Comparison of ENCODE assay signal across 24 cellular contexts in genomic region chr12:79302171-79302841, GRCh38.
DNase-seq lines count a peak whose midpoint lies in the region; ATAC-seq, FAIRE-seq and TF ChIP-seq lines count a peak whose summit lies in the region.
"Had no signal": no experiment of that assay in that cellular context is flagged by ENCODE, and none has a peak within 500 bp of the region (broad histone marks: within the 10 kb centered on the region; RNA-seq: fewer than 3 reads in every experiment).

No MANE protein-coding gene starts in this region.

- FAIRE-seq in H1 (lab: Jason Lieb, UNC): peak; percentile 84
- FAIRE-seq: GM18507 had no signal

- H3K36me3 ChIP-seq in heart right ventricle: no peaks in the 10 kb centered on the region
- H3K36me3 ChIP-seq in H1 (ENCODE audit: control insufficient read depth in 2 of 4, insufficient read depth in 4 of 4, low read length in 3 of 4): peaks cover 0 to 8% (median 4%) of the 10 kb centered on the region in 4 experiments; a peak in 2 of 8 replicates
- H3K36me3 ChIP-seq: Peyer's patch had no signal

- H2BK15ac ChIP-seq in H1 (ENCODE audit: low read length): no peak overlapping the region

- no peaks in the 10 kb centered on the region for H3K79me2 ChIP-seq in H1 (ENCODE audit: control insufficient read depth in 1 of 2, insufficient read depth in 2 of 2, low read length in 2 of 2)

- peak overlapping the region in 6 of 10 donors; percentile 23 to 58 (median 47) for H3K27ac ChIP-seq in heart right ventricle
- H3K27ac ChIP-seq in H1 (ENCODE audit: low read depth, low read length): no peak overlapping the region
- H3K27ac ChIP-seq: C4-2B, HL-60, Peyer's patch, SJSA1 had no signal

- POLR2A ChIA-PET in H1 (lab: Charles Lee; ENCODE audit: partially characterized antibody): no interaction called here

- CTCF ChIA-PET in H1 (lab: Charles Lee; ENCODE audit: partially characterized antibody): no interaction called here

- H3K36me3 Mint-ChIP-seq in nephron progenitor cell (ENCODE audit: low read depth) (peaks cover 26% of the 10 kb centered on the region), T-helper 17 cell (ENCODE audit: low read depth) (no peaks in the 10 kb centered on the region)
- H3K36me3 Mint-ChIP-seq: CD8-positive, alpha-beta memory T cell had no signal

- H3K9ac ChIP-seq in H1 (replicated peaks in 1 of 4; ENCODE audit: extremely low read depth in 1 of 4, low read depth in 3 of 4, low read length in 3 of 4): no peak overlapping the region

- no peak overlapping the region for H2AFZ ChIP-seq in H1 (ENCODE audit: low read length)
- H2AFZ ChIP-seq: GM23338 had no signal

- no peaks in the 10 kb centered on the region for H3K79me1 ChIP-seq in H1 (ENCODE audit: low read depth, low read length)

- H3K27me3 ChIP-seq in heart right ventricle (no peaks in the 10 kb centered on the region), H1 (replicated peaks in 1 of 4; ENCODE audit: control insufficient read depth in 3 of 4, extremely low read depth in 1 of 4, insufficient read depth in 3 of 4, low read length in 3 of 4) (no peaks in the 10 kb centered on the region)
- H3K27me3 ChIP-seq: Peyer's patch, SJSA1 had no signal

- no peak overlapping the region for H3K4me3 Mint-ChIP-seq in nephron progenitor cell
- no peak overlapping the region for H3K4me3 Mint-ChIP-seq in T-helper 17 cell
- H3K4me3 Mint-ChIP-seq: CD8-positive, alpha-beta memory T cell; GM23338 had no signal

- H3K27me3 Mint-ChIP-seq in nephron progenitor cell (ENCODE audit: low read depth, poor library complexity) (no peaks in the 10 kb centered on the region), T-helper 17 cell (no peaks in the 10 kb centered on the region)

- DNase-seq in heart right ventricle (peak in 1 of 2 donors; percentile 7), left ventricle myocardium superior (no peak), H1 (ENCODE audit: low read depth in 1 of 2, low spot score in 2 of 2) (no peak), nephron progenitor cell (no peak), ureter (ENCODE audit: low spot score) (no peak), T-helper 17 cell (no peak)
- DNase-seq: Calu3; CD8-positive, alpha-beta memory T cell; GDM1; HCEC 1CT; NCI-H1105; NCI-H146; NCI-H2081; NCI-H2171 treated with DMSO at 0.1 percent for 48 hours; NCI-H446; NCI-H526; Peyer's patch had no signal

- no peak overlapping the region for H3K56ac ChIP-seq in H1 (replicated peaks; ENCODE audit: insufficient read length, low read depth, low read length)

- H3K23me2 ChIP-seq in H1 (ENCODE audit: low read depth, low read length): no peaks in the 10 kb centered on the region

- TF ChIP-seq POLR2A in H1 (IDR thresholded peaks at IDR 0.05; ENCODE audit: control extremely low read depth in 1 of 2, low read depth in 2 of 2, low read length in 2 of 2): no peak

- peak in 6 of 8 donors; percentile 38 to 88 (median 74) for ATAC-seq in heart right ventricle
- ATAC-seq in left ventricle myocardium superior: no peak
- ATAC-seq in HG03108 (IDR thresholded peaks at IDR 0.05; ENCODE audit: unreplicated experiment): no peak
- no peak for ATAC-seq in HG02981 (IDR thresholded peaks at IDR 0.05; ENCODE audit: unreplicated experiment)
- ATAC-seq in T-helper 17 cell: no peak
- ATAC-seq: GM23338 had no signal

- TF ChIP-seq CTCF in heart right ventricle (IDR thresholded peaks at IDR 0.05) (no peak), H1 (IDR thresholded peaks at IDR 0.05; ENCODE audit: control extremely low read depth in 1 of 3, insufficient read depth in 1 of 3, low read depth in 1 of 3, low read length in 3 of 3) (no peak), nephron progenitor cell (IDR thresholded peaks at IDR 0.05) (no peak)

- no peak overlapping the region for H4K91ac ChIP-seq in H1 (replicated peaks; ENCODE audit: insufficient read length, low read length)

- H4K5ac ChIP-seq in H1 (ENCODE audit: insufficient read length, low read depth, low read length): no peak overlapping the region

- no peak for TF ChIP-seq EP300 in H1 (IDR thresholded peaks at IDR 0.05; ENCODE audit: borderline replicate concordance in 1 of 2, low read depth in 2 of 2, low read length in 2 of 2)

- peaks cover 38% of the 10 kb centered on the region for H3K4me1 Mint-ChIP-seq in nephron progenitor cell
- H3K4me1 Mint-ChIP-seq in T-helper 17 cell: no peaks in the 10 kb centered on the region
- H3K4me1 Mint-ChIP-seq: CD8-positive, alpha-beta memory T cell had no signal

- peaks cover 0 to 5% (median 0%) of the 10 kb centered on the region in 9 donors for H3K4me1 ChIP-seq in heart right ventricle
- H3K4me1 ChIP-seq in H1 (replicated peaks in 1 of 4; ENCODE audit: control insufficient read depth in 3 of 4, insufficient read depth in 4 of 4, low read length in 3 of 4): no peaks in the 10 kb centered on the region
- H3K4me1 ChIP-seq: Peyer's patch, SJSA1 had no signal

- H3K9me3 ChIP-seq in heart right ventricle: no peaks in the 10 kb centered on the region
- H3K9me3 ChIP-seq in H1 (ENCODE audit: insufficient read depth in 2 of 2, low read depth in 1 of 2, low read length in 1 of 2): no peaks in the 10 kb centered on the region
- no peaks in the 10 kb centered on the region for H3K9me3 ChIP-seq in T-helper 17 cell (ENCODE audit: control insufficient read depth, low read length, poor library complexity, severe bottlenecking)
- H3K9me3 ChIP-seq: Peyer's patch, SJSA1 had no signal

- no peak overlapping the region for H2BK120ac ChIP-seq in H1 (replicated peaks; ENCODE audit: low read depth, low read length)

- no peak overlapping the region for H3K4me2 ChIP-seq in H1 (ENCODE audit: insufficient read depth in 1 of 2, low read depth in 2 of 2, low read length in 2 of 2)
- H3K4me2 ChIP-seq: GM23338 had no signal

- H3K14ac ChIP-seq in H1 (ENCODE audit: insufficient read length): no peak overlapping the region

- H2AK5ac ChIP-seq in H1 (ENCODE audit: low read depth, low read length): no peak overlapping the region

- TF ChIP-seq RAD21 in H1 (IDR thresholded peaks at IDR 0.05 in 1 of 2, conservative IDR thresholded peaks at IDR 0.05 in 1 of 2; ENCODE audit: low read depth in 2 of 2, low read length in 2 of 2): no peak

- no peak overlapping the region for H2BK20ac ChIP-seq in H1 (ENCODE audit: low read length)

- H3K9me3 Mint-ChIP-seq in nephron progenitor cell: no peaks in the 10 kb centered on the region
- H3K9me3 Mint-ChIP-seq: GM23338 had no signal

- WGBS in heart right ventricle, 2 donors: 48 to 62% methylated on average over 9 of the region's 9 CpGs
- 79% methylated on average over 9 of the region's 9 CpGs; no CpG with 5 or more reads in 1 of the 2 experiments for WGBS in H1 (ENCODE audit: extremely low coverage in 1 of 2, insufficient coverage in 1 of 2, insufficient read length in 1 of 2, insufficient replicate concordance in 2 of 2, low coverage in 1 of 2, low lambda C conversion rate in 2 of 2, missing lambda C conversion rate in 1 of 2), 2 experiments

- H2BK5ac ChIP-seq in H1 (ENCODE audit: low read depth, low read length): no peak overlapping the region

- intact Hi-C loops in heart right ventricle (cut with DNase I): no loop called here
- intact Hi-C loops in left ventricle myocardium superior (cut with micrococcal nuclease): no loop called here

- no peaks in the 10 kb centered on the region for H4K20me1 ChIP-seq in H1 (replicated peaks in 1 of 2; ENCODE audit: control insufficient read depth in 1 of 2, insufficient read depth in 2 of 2, low read length in 2 of 2)

- H3K23ac ChIP-seq in H1 (ENCODE audit: insufficient read length): no peak overlapping the region

- H3K4me3 ChIP-seq in heart right ventricle: no peak overlapping the region
- no peak overlapping the region for H3K4me3 ChIP-seq in H1 (ENCODE audit: extremely low read depth in 1 of 4, insufficient read depth in 2 of 4, low read depth in 3 of 4, low read length in 4 of 4)
- H3K4me3 ChIP-seq: GM23338, Peyer's patch, SJSA1 had no signal

- H3K4ac ChIP-seq in H1 (replicated peaks; ENCODE audit: insufficient read length, low read depth, low read length): no peak overlapping the region

- H3K18ac ChIP-seq in H1 (ENCODE audit: extremely low read depth, low read length): no peak overlapping the region

- H3K27ac Mint-ChIP-seq in nephron progenitor cell (peak overlapping the region; percentile 1), T-helper 17 cell (no peak overlapping the region)
- H3K27ac Mint-ChIP-seq: CD8-positive, alpha-beta memory T cell; GM23338 had no signal

- no peak overlapping the region for H2BK12ac ChIP-seq in H1 (ENCODE audit: low read depth, low read length)

- no peak overlapping the region for H4K8ac ChIP-seq in H1 (ENCODE audit: extremely low read depth, insufficient read depth, low read length)

TF ChIP-seq in H1, 55 proteins besides CTCF, POLR2A, EP300 and RAD21:
- TF ChIP-seq ZNF274 (IDR thresholded peaks at IDR 0.05; ENCODE audit: borderline replicate concordance, extremely low read depth, low read length) (no peak), BACH1 (IDR thresholded peaks at IDR 0.05; ENCODE audit: low read length) (no peak), NRF1 (IDR thresholded peaks at IDR 0.05; ENCODE audit: low read depth, low read length) (no peak), HDAC2 (IDR thresholded peaks at IDR 0.05; ENCODE audit: borderline replicate concordance in 1 of 2, low read depth in 2 of 2, low read length in 2 of 2) (no peak), POLR2AphosphoS5 (IDR thresholded peaks at IDR 0.05; ENCODE audit: low read depth, low read length) (no peak), KDM1A (IDR thresholded peaks at IDR 0.05; ENCODE audit: borderline replicate concordance, low read length) (no peak), RBBP5 (IDR thresholded peaks at IDR 0.05; ENCODE audit: borderline replicate concordance, low read depth, low read length) (no peak), EGR1 (IDR thresholded peaks at IDR 0.05; ENCODE audit: borderline replicate concordance, low read depth, low read length) (no peak), CBX5 (IDR thresholded peaks at IDR 0.05; ENCODE audit: low read depth, low read length) (no peak), RFX5 (IDR thresholded peaks at IDR 0.05; ENCODE audit: borderline replicate concordance, low read depth, low read length) (no peak), RXRA (IDR thresholded peaks at IDR 0.05; ENCODE audit: insufficient read depth, low read depth, low read length) (no peak), CHD1 (IDR thresholded peaks at IDR 0.05; ENCODE audit: low read depth, low read length) (no peak), CEBPB (IDR thresholded peaks at IDR 0.05; ENCODE audit: low read depth, low read length) (no peak), SAP30 (IDR thresholded peaks at IDR 0.05; ENCODE audit: insufficient read depth, insufficient replicate concordance, low read length) (no peak)
- TF ChIP-seq, protein P1, sequence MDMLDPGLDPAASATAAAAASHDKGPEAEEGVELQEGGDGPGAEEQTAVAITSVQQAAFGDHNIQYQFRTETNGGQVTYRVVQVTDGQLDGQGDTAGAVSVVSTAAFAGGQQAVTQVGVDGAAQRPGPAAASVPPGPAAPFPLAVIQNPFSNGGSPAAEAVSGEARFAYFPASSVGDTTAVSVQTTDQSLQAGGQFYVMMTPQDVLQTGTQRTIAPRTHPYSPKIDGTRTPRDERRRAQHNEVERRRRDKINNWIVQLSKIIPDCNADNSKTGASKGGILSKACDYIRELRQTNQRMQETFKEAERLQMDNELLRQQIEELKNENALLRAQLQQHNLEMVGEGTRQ (IDR thresholded peaks at IDR 0.05; ENCODE audit: low read length): no peak

Comparison
In these comparisons a context has a peak if more than half of its experiments do, and no peak if none do; other contexts are left out.
1. ATAC-seq: peak in heart right ventricle (6 of 8); none in left ventricle myocardium superior (single experiment), HG03108 (single experiment), HG02981 (single experiment) and T-helper 17 cell (single experiment).